21 cellular contexts compared by ENCODE assay signal in the genomic region with DNA sequence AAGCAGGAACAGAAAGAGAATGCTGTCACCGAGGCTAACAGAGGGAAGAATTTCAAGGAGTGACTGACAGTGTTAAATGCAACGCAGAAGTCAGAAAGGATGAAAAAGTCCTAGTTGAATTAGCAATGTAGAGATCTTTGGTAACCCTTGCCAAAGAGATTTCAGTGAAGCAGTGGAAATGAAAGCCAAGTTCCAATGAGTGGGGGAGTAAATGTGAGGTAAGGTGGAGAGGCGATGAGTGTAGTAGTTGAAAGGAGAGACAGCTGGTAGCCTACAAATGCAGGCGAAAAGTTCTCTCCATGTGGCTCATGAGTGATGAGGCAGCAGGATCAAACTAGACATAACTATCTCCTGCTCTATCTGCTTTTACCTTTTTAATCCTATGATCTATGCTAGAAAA.
DNase-seq lines count a peak whose midpoint lies in the region; ATAC-seq and TF ChIP-seq lines count a peak whose summit lies in the region.
"Had no signal": no experiment of that assay in that cellular context is flagged by ENCODE, and none has a peak within 500 bp of the region (broad histone marks: within the 10 kb centered on the region; RNA-seq: fewer than 3 reads in every experiment).

No MANE protein-coding gene starts in this region.

- TF ChIP-seq POLR2A in gastroesophageal sphincter (IDR thresholded peaks at IDR 0.05): no peak

- H3K4me1 Mint-ChIP-seq in osteocyte (ENCODE audit: unreplicated experiment): peaks cover 100% of the 10 kb centered on the region
- peaks cover 11% of the 10 kb centered on the region for H3K4me1 Mint-ChIP-seq in activated T-cell treated with anti-CD3 and anti-CD28 coated beads, Interleukin-2, amount 50 U/mL, for 72 hours (ENCODE audit: low read depth)
- peaks cover 17% of the 10 kb centered on the region for H3K4me1 Mint-ChIP-seq in activated naive CD4-positive, alpha-beta T cell treated with anti-CD3 and anti-CD28 coated beads, Interleukin-2, amount 10 ng/mL, durations not matched to agents 7 days and 5 days

- H3K27me3 Mint-ChIP-seq in osteocyte (ENCODE audit: unreplicated experiment): no peaks in the 10 kb centered on the region
- H3K27me3 Mint-ChIP-seq in activated T-cell treated with anti-CD3 and anti-CD28 coated beads, Interleukin-2, amount 50 U/mL, for 72 hours (ENCODE audit: low read depth): peaks cover 13% of the 10 kb centered on the region
- peaks cover 29% of the 10 kb centered on the region for H3K27me3 Mint-ChIP-seq in activated naive CD4-positive, alpha-beta T cell treated with anti-CD3 and anti-CD28 coated beads, Interleukin-2, amount 10 ng/mL, durations not matched to agents 7 days and 5 days

- peak overlapping the region; percentile 94 for H3K27ac Mint-ChIP-seq in osteocyte (ENCODE audit: unreplicated experiment)
- no peak overlapping the region for H3K27ac Mint-ChIP-seq in activated T-cell treated with anti-CD3 and anti-CD28 coated beads, Interleukin-2, amount 50 U/mL, for 72 hours
- no peak overlapping the region for H3K27ac Mint-ChIP-seq in activated naive CD4-positive, alpha-beta T cell treated with anti-CD3 and anti-CD28 coated beads, Interleukin-2, amount 10 ng/mL, durations not matched to agents 7 days and 5 days
- H3K27ac Mint-ChIP-seq: activated naive CD4-positive, alpha-beta T cell treated with anti-CD3 and anti-CD28 coated beads for 36 hours; CD8-positive, alpha-beta T cell; naive thymus-derived CD4-positive, alpha-beta T cell; T-cell had no signal

- peak overlapping the region; percentile 42 for H3K4me3 Mint-ChIP-seq in osteocyte (ENCODE audit: unreplicated experiment)
- H3K4me3 Mint-ChIP-seq in activated T-cell treated with anti-CD3 and anti-CD28 coated beads, Interleukin-2, amount 50 U/mL, for 72 hours: no peak overlapping the region
- no peak overlapping the region for H3K4me3 Mint-ChIP-seq in activated naive CD4-positive, alpha-beta T cell treated with anti-CD3 and anti-CD28 coated beads, Interleukin-2, amount 10 ng/mL, durations not matched to agents 7 days and 5 days
- H3K4me3 Mint-ChIP-seq: activated naive CD4-positive, alpha-beta T cell treated with anti-CD3 and anti-CD28 coated beads for 36 hours; CD8-positive, alpha-beta T cell; naive thymus-derived CD4-positive, alpha-beta T cell; T-cell had no signal

- peak; percentile 60 for ATAC-seq in gastroesophageal sphincter
- no peak for ATAC-seq in activated T-cell treated with anti-CD3 and anti-CD28 coated beads, Interleukin-2, amount 50 U/mL, for 72 hours (replicated peaks in 1 of 2)
- ATAC-seq in GM18907 (IDR thresholded peaks at IDR 0.05; ENCODE audit: unreplicated experiment): no peak
- ATAC-seq: CD8-positive, alpha-beta T cell; lower lobe of right lung; naive thymus-derived CD4-positive, alpha-beta T cell; T-cell had no signal

- H3K4me2 ChIP-seq in BLaER1: peak overlapping the region; percentile 2; the same call in 1 of the 2 replicates

- 77 to 78% methylated on average over 4 of the region's 4 CpGs for WGBS in gastroesophageal sphincter (ENCODE audit: low coverage in 1 of 2), 2 donors

- H3K27ac ChIP-seq in BLaER1 (no peak overlapping the region), gastroesophageal sphincter (no peak overlapping the region)
- H3K27ac ChIP-seq: lower lobe of right lung, prostate gland, RWPE1, tibial nerve had no signal

- H3K9ac ChIP-seq in BLaER1: no peak overlapping the region

- H3K27me3 ChIP-seq in BLaER1 (no peaks in the 10 kb centered on the region), gastroesophageal sphincter (no peaks in the 10 kb centered on the region)
- H3K27me3 ChIP-seq: tibial nerve had no signal

- no peak for TF ChIP-seq EP300 in gastroesophageal sphincter (IDR thresholded peaks at IDR 0.05)

- TF ChIP-seq CTCF in gastroesophageal sphincter (IDR thresholded peaks at IDR 0.05) (no peak), osteocyte (IDR thresholded peaks at IDR 0.05) (no peak)

- no peaks in the 10 kb centered on the region for H3K9me3 ChIP-seq in BLaER1
- H3K9me3 ChIP-seq in gastroesophageal sphincter: no peaks in the 10 kb centered on the region
- H3K9me3 ChIP-seq: lower lobe of right lung, prostate gland, tibial nerve had no signal

- peaks cover 88% of the 10 kb centered on the region for H4K20me1 ChIP-seq in BLaER1

- H3K36me3 ChIP-seq in BLaER1 (peaks cover 33% of the 10 kb centered on the region), gastroesophageal sphincter (no peaks in the 10 kb centered on the region)
- H3K36me3 ChIP-seq: lower lobe of right lung, prostate gland, tibial nerve had no signal

- peak; percentile 89 for DNase-seq in NCI-H446 treated with DMSO at 0.1 percent for 48 hours (lab: John Stamatoyannopoulos, UW)
- no peak for DNase-seq in osteocyte (ENCODE audit: extremely low spot score, unreplicated experiment)
- no peak for DNase-seq in activated T-cell treated with anti-CD3 and anti-CD28 coated beads, Interleukin-2, amount 50 U/mL, for 72 hours
- DNase-seq in Kasumi-1 (lab: John Stamatoyannopoulos, UW): no peak
- no peak for DNase-seq in activated naive CD4-positive, alpha-beta T cell treated with anti-CD3 and anti-CD28 coated beads, Interleukin-2, amount 10 ng/mL, durations not matched to agents 7 days and 5 days
- DNase-seq: activated CD4-positive, alpha-beta T cell treated with anti-CD3 and anti-CD28 coated beads, Interleukin-2, amount 50 U/mL, for 48 hours; activated naive CD4-positive, alpha-beta T cell treated with anti-CD3 and anti-CD28 coated beads for 36 hours; activated T-cell treated with anti-CD3 and anti-CD28 coated beads, Interleukin-2, amount 50 U/mL, for 1 hour; CD8-positive, alpha-beta T cell; DMS79 treated with DMSO at 0.1 percent for 48 hours; GOT3; lower lobe of right lung; naive thymus-derived CD4-positive, alpha-beta T cell; NCI-H187 treated with DMSO at 0.1 percent for 48 hours; T-cell had no signal

- H3K4me3 ChIP-seq in BLaER1 (no peak overlapping the region), gastroesophageal sphincter (no peak overlapping the region)
- H3K4me3 ChIP-seq: lower lobe of right lung, prostate gland, tibial nerve had no signal

- H3K36me3 Mint-ChIP-seq in osteocyte (ENCODE audit: unreplicated experiment): peaks cover 17% of the 10 kb centered on the region
- no peaks in the 10 kb centered on the region for H3K36me3 Mint-ChIP-seq in activated T-cell treated with anti-CD3 and anti-CD28 coated beads, Interleukin-2, amount 50 U/mL, for 72 hours (ENCODE audit: insufficient read depth in 2 of 2)
- H3K36me3 Mint-ChIP-seq in activated naive CD4-positive, alpha-beta T cell treated with anti-CD3 and anti-CD28 coated beads, Interleukin-2, amount 10 ng/mL, durations not matched to agents 7 days and 5 days: no peaks in the 10 kb centered on the region
- H3K36me3 Mint-ChIP-seq: CD8-positive, alpha-beta T cell; naive thymus-derived CD4-positive, alpha-beta T cell; T-cell had no signal

- CTCF ChIA-PET in activated naive CD4-positive, alpha-beta T cell treated with anti-CD3 and anti-CD28 coated beads, Interleukin-2, amount 10 ng/mL, durations not matched to agents 7 days and 5 days (lab: Charles Lee): no interaction called here

- H3K9me3 Mint-ChIP-seq in osteocyte (ENCODE audit: unreplicated experiment): no peaks in the 10 kb centered on the region
- H3K9me3 Mint-ChIP-seq in activated T-cell treated with anti-CD3 and anti-CD28 coated beads, Interleukin-2, amount 50 U/mL, for 72 hours: no peaks in the 10 kb centered on the region
- no peaks in the 10 kb centered on the region for H3K9me3 Mint-ChIP-seq in activated naive CD4-positive, alpha-beta T cell treated with anti-CD3 and anti-CD28 coated beads, Interleukin-2, amount 10 ng/mL, durations not matched to agents 7 days and 5 days
- H3K9me3 Mint-ChIP-seq: activated naive CD4-positive, alpha-beta T cell treated with anti-CD3 and anti-CD28 coated beads for 36 hours; CD8-positive, alpha-beta T cell; naive thymus-derived CD4-positive, alpha-beta T cell; T-cell had no signal

- peaks cover 77% of the 10 kb centered on the region for H3K4me1 ChIP-seq in BLaER1
- peaks cover 0 to 27% (median 7%) of the 10 kb centered on the region in 3 donors for H3K4me1 ChIP-seq in gastroesophageal sphincter
- H3K4me1 ChIP-seq: prostate gland had no signal
